Comparison of ENCODE assay signal across 1 cellular context in genomic region chr10:43824934-43825333, GRCh38.
TF ChIP-seq lines count a peak whose summit lies in the region.

No MANE protein-coding gene starts in this region.

TF ChIP-seq in H1, 55 proteins besides CTCF, POLR2A, EP300 and RAD21 (continued from another document):
- no peak for TF ChIP-seq SIN3A (conservative IDR thresholded peaks at IDR 0.05 in 1 of 2, IDR thresholded peaks at IDR 0.05 in 1 of 2; ENCODE audit: low read depth in 1 of 2, low read length in 2 of 2)
- TF ChIP-seq CEBPB (IDR thresholded peaks at IDR 0.05; ENCODE audit: low read depth, low read length) = no peak
- TF ChIP-seq JUND (IDR thresholded peaks at IDR 0.05; ENCODE audit: low read length) = no peak
- no peak for TF ChIP-seq SUZ12 (IDR thresholded peaks at IDR 0.05; ENCODE audit: low read length)
- TF ChIP-seq RXRA (IDR thresholded peaks at IDR 0.05; ENCODE audit: insufficient read depth, low read depth, low read length) = no peak
- no peak for TF ChIP-seq EGR1 (IDR thresholded peaks at IDR 0.05; ENCODE audit: borderline replicate concordance, low read depth, low read length)
- TF ChIP-seq MAX (IDR thresholded peaks at IDR 0.05) = no peak
- TF ChIP-seq CBX5 (IDR thresholded peaks at IDR 0.05; ENCODE audit: low read depth, low read length) = no peak
- no peak for TF ChIP-seq KDM1A (IDR thresholded peaks at IDR 0.05; ENCODE audit: borderline replicate concordance, low read length)
- no peak for TF ChIP-seq USF2 (IDR thresholded peaks at IDR 0.05; ENCODE audit: low read length)
- no peak for TF ChIP-seq CBX8 (IDR thresholded peaks at IDR 0.05; ENCODE audit: borderline replicate concordance, low read depth, low read length)
- TF ChIP-seq CREB1 (IDR thresholded peaks at IDR 0.05) = no peak
- TF ChIP-seq SAP30 (IDR thresholded peaks at IDR 0.05; ENCODE audit: insufficient read depth, insufficient replicate concordance, low read length) = no peak
- TF ChIP-seq BCL11A (IDR thresholded peaks at IDR 0.05; ENCODE audit: low read depth in 2 of 2, low read length in 2 of 2) = no peak
